Comparison of ENCODE assay signal across 21 cellular contexts in the genomic region with DNA sequence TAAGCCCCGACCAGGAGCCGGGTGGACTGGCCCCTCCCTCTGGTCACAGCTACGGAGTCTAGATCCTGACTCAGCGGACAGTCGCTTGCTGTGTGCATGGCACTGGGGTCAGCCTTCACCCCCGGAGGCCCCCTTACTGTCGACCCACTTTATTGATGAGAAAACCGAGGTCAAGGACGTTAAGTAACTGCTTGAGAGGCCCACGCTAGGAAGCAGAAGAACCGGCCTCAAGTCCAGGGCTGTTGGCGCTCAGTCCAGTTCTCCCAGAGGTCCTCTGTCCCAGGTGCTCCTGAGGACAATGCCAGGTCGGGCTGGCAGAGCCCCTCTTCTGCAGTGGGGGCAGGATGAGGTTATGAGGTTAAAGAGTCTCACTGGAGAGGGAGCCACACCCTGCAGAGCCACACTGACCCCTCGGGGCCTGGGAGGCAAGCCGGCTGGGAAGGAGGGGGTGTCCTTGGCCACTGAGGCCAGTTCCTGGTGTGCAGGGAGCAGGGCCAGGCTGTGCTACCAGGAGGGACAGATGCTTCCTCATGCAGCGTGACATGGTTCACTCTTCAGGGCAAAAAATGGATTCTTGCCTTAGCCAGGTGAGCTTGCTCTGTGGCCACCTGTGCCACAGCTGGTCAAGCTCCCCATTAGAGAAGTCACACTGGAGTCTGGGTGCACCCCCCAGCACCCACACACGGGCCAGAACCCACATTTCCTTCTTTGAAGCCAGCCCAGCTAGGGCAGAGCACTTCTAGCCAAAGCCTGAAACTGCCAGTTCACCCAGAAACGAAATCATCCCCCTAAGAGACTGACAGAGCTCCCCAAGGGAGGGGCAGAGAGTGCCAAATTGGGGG. TPM values are rescaled to one million over a fixed set of nuclear protein-coding genes. Genes with fewer than 3 reads are reported as not detected.
DNase-seq lines count a peak whose midpoint lies in the region; ATAC-seq and TF ChIP-seq lines count a peak whose summit lies in the region.
"Had no signal": no experiment of that assay in that cellular context is flagged by ENCODE, and none has a peak within 500 bp of the region (broad histone marks: within the 10 kb centered on the region; RNA-seq: fewer than 3 reads in every experiment).

No MANE protein-coding gene starts in this region.

- intact Hi-C loops in natural killer cell (cut with micrococcal nuclease) (no loop called here), left cardiac atrium (cut with DNase I) (no loop called here)

- H2AFZ ChIP-seq in neural progenitor cell (replicated peaks) = no peak overlapping the region

- H3K9me3 ChIP-seq in neural progenitor cell (ENCODE audit: low read depth) = peaks cover under 1% of the 10 kb centered on the region

- no peak overlapping the region for H3K9ac ChIP-seq in neural progenitor cell

- peak in 2 of 3 donors; percentile 17 to 33 for ATAC-seq in natural killer cell
- no peak for ATAC-seq in natural killer cell treated with Interleukin-12 subunit alpha and Interleukin-12 subunit beta and Interleukin-15 and Interleukin-18, amount 100 ng/mL, for 72 hours
- peak in 1 of 2 donors; percentile 10 for ATAC-seq in left cardiac atrium
- ATAC-seq in GM18520 (IDR thresholded peaks at IDR 0.05; ENCODE audit: unreplicated experiment) = no peak
- ATAC-seq: activated CD8-positive, alpha-beta T cell treated with anti-CD3 and anti-CD28 coated beads for 36 hours had no signal

- H3K36me3 Mint-ChIP-seq in natural killer cell (peaks cover 6% of the 10 kb centered on the region), neural progenitor cell (no peaks in the 10 kb centered on the region), mesothelial cell of epicardium (no peaks in the 10 kb centered on the region)
- peaks cover 16% of the 10 kb centered on the region for H3K36me3 Mint-ChIP-seq in natural killer cell treated with Interleukin-12 subunit alpha and Interleukin-12 subunit beta and Interleukin-15 and Interleukin-18, amount 100 ng/mL, for 72 hours
- H3K36me3 Mint-ChIP-seq: activated naive CD8-positive, alpha-beta T cell treated with anti-CD3 and anti-CD28 coated beads, Interleukin-2, amount 10 ng/mL, durations not matched to agents 7 days and 5 days; type B pancreatic cell had no signal

- peak overlapping the region; percentile 55 for H3K4me3 Mint-ChIP-seq in natural killer cell
- H3K4me3 Mint-ChIP-seq in natural killer cell treated with Interleukin-12 subunit alpha and Interleukin-12 subunit beta and Interleukin-15 and Interleukin-18, amount 100 ng/mL, for 72 hours = no peak overlapping the region
- no peak overlapping the region for H3K4me3 Mint-ChIP-seq in neural progenitor cell
- no peak overlapping the region for H3K4me3 Mint-ChIP-seq in mesothelial cell of epicardium
- H3K4me3 Mint-ChIP-seq: activated CD8-positive, alpha-beta T cell treated with anti-CD3 and anti-CD28 coated beads for 36 hours; activated naive CD8-positive, alpha-beta T cell treated with anti-CD3 and anti-CD28 coated beads, Interleukin-2, amount 10 ng/mL, durations not matched to agents 7 days and 5 days; central memory CD8-positive, alpha-beta T cell; type B pancreatic cell had no signal

- no peak for DNase-seq in natural killer cell
- no peak for DNase-seq in natural killer cell treated with Interleukin-12 subunit alpha and Interleukin-12 subunit beta and Interleukin-15 and Interleukin-18, amount 100 ng/mL, for 72 hours (ENCODE audit: low spot score)
- peak; percentile 14 for DNase-seq in left cardiac atrium
- DNase-seq in neural progenitor cell (ENCODE audit: low spot score) = no peak
- DNase-seq in stimulated activated CD4-positive, alpha-beta T cell treated with anti-CD3 and anti-CD28 coated beads, Interleukin-2, amount 100 ng/mL, for 48 hours = no peak
- no peak for DNase-seq in mesothelial cell of epicardium (ENCODE audit: low spot score in 2 of 2, unreplicated experiment in 2 of 2)
- DNase-seq in effector CD8-positive, alpha-beta T cell (lab: John Stamatoyannopoulos, UW) = no peak
- DNase-seq: activated CD8-positive, alpha-beta T cell treated with anti-CD3 and anti-CD28 coated beads for 36 hours; activated effector memory CD4-positive, alpha-beta T cell treated with Interleukin-2 at 50 U/mL for 16 hours; activated naive CD8-positive, alpha-beta T cell treated with anti-CD3 and anti-CD28 coated beads, Interleukin-2, amount 10 ng/mL, durations not matched to agents 7 days and 5 days; activated T-cell treated with anti-CD3 and anti-CD28 coated beads for 4 hours; GF-D8; Kasumi-1; MV-4-11; NCI-H446 treated with DMSO at 0.1 percent for 48 hours; stimulated activated CD4-positive, alpha-beta T cell treated with anti-CD3 and anti-CD28 coated beads, Interleukin-4, amount 100 ng/mL, for 1 hour had no signal

- no peak overlapping the region for H3K27ac ChIP-seq in neural progenitor cell
- H3K27ac ChIP-seq: RWPE1 had no signal

- no peak for TF ChIP-seq CTCF in natural killer cell (IDR thresholded peaks at IDR 0.05)
- TF ChIP-seq CTCF in neural progenitor cell (IDR thresholded peaks at IDR 0.05) = no peak
- no peak for TF ChIP-seq CTCF in mesothelial cell of epicardium (IDR thresholded peaks at IDR 0.05; ENCODE audit: unreplicated experiment)

- no peaks in the 10 kb centered on the region for H3K36me3 ChIP-seq in neural progenitor cell

- H3K4me1 ChIP-seq in neural progenitor cell = no peaks in the 10 kb centered on the region
- H3K4me1 ChIP-seq: Caco-2 had no signal

- H3K4me3 ChIP-seq in neural progenitor cell = no peak overlapping the region

- H4K20me1 ChIP-seq in neural progenitor cell (ENCODE audit: low read depth) = no peaks in the 10 kb centered on the region

- H3K4me1 Mint-ChIP-seq in natural killer cell (peaks cover 46 to 55% of the 10 kb centered on the region in 2 donors), neural progenitor cell (peaks cover 9% of the 10 kb centered on the region), mesothelial cell of epicardium (peaks cover 2% of the 10 kb centered on the region)
- peaks cover 22 to 44% of the 10 kb centered on the region in 2 donors for H3K4me1 Mint-ChIP-seq in natural killer cell treated with Interleukin-12 subunit alpha and Interleukin-12 subunit beta and Interleukin-15 and Interleukin-18, amount 100 ng/mL, for 72 hours (ENCODE audit: low read depth in 2 of 2)

- peaks cover 2 to 4% of the 10 kb centered on the region in 2 donors for H3K9me3 Mint-ChIP-seq in natural killer cell
- peaks cover 5% of the 10 kb centered on the region for H3K9me3 Mint-ChIP-seq in natural killer cell treated with Interleukin-12 subunit alpha and Interleukin-12 subunit beta and Interleukin-15 and Interleukin-18, amount 100 ng/mL, for 72 hours
- peaks cover 5% of the 10 kb centered on the region for H3K9me3 Mint-ChIP-seq in neural progenitor cell
- H3K9me3 Mint-ChIP-seq in mesothelial cell of epicardium = peaks cover 11% of the 10 kb centered on the region
- H3K9me3 Mint-ChIP-seq: type B pancreatic cell had no signal

- H3K27ac Mint-ChIP-seq in natural killer cell = peak overlapping the region in 1 of 2 donors; percentile 63
- H3K27ac Mint-ChIP-seq in natural killer cell treated with Interleukin-12 subunit alpha and Interleukin-12 subunit beta and Interleukin-15 and Interleukin-18, amount 100 ng/mL, for 72 hours = no peak overlapping the region
- peak overlapping the region; percentile 33 for H3K27ac Mint-ChIP-seq in neural progenitor cell
- no peak overlapping the region for H3K27ac Mint-ChIP-seq in mesothelial cell of epicardium
- H3K27ac Mint-ChIP-seq: activated CD8-positive, alpha-beta T cell treated with anti-CD3 and anti-CD28 coated beads for 36 hours; activated naive CD8-positive, alpha-beta T cell treated with anti-CD3 and anti-CD28 coated beads, Interleukin-2, amount 10 ng/mL, durations not matched to agents 7 days and 5 days; type B pancreatic cell had no signal

- no peaks in the 10 kb centered on the region for H3K27me3 ChIP-seq in neural progenitor cell

- no peak overlapping the region for H3K4me2 ChIP-seq in neural progenitor cell

- no peaks in the 10 kb centered on the region for H3K79me2 ChIP-seq in neural progenitor cell (ENCODE audit: low read depth)

- peaks cover 0 to 7% of the 10 kb centered on the region in 2 donors for H3K27me3 Mint-ChIP-seq in natural killer cell (ENCODE audit: low read depth in 2 of 2)
- H3K27me3 Mint-ChIP-seq in natural killer cell treated with Interleukin-12 subunit alpha and Interleukin-12 subunit beta and Interleukin-15 and Interleukin-18, amount 100 ng/mL, for 72 hours = peaks cover 0 to 9% of the 10 kb centered on the region in 2 donors
- peaks cover 15% of the 10 kb centered on the region for H3K27me3 Mint-ChIP-seq in neural progenitor cell (ENCODE audit: insufficient read depth, low read depth)
- no peaks in the 10 kb centered on the region for H3K27me3 Mint-ChIP-seq in mesothelial cell of epicardium (ENCODE audit: low read depth)
- H3K27me3 Mint-ChIP-seq: activated CD8-positive, alpha-beta T cell treated with anti-CD3 and anti-CD28 coated beads for 36 hours had no signal

- no peaks in the 10 kb centered on the region for H3F3A ChIP-seq in neural progenitor cell (ENCODE audit: low read depth)

RNA-seq across cellular contexts. Expression of gene HPCAL1, which starts 47.3 kb away (rescaled TPM):
- 10 to 100 TPM; 31.1 to 45.2 (median 39.8) TPM for total RNA-seq in natural killer cell
- 10 to 100 TPM; 13.8 to 19.0 TPM for total RNA-seq in natural killer cell treated with Interleukin-12 subunit alpha and Interleukin-12 subunit beta and Interleukin-15 and Interleukin-18, amount 100 ng/mL, for 72 hours
- 10 to 100 TPM; 27.2 to 27.4 TPM for total RNA-seq in left cardiac atrium
- total RNA-seq in neural progenitor cell (ENCODE audit: low replicate concordance) = 3.7 and 8.0 TPM in 2 replicates
- 17.4 to 20.0 TPM (median 17.5 TPM) in 3 replicates for total RNA-seq in mesothelial cell of epicardium

Comparison
In these comparisons a context has a peak if more than half of its experiments do, and no peak if none do; other contexts are left out.
1. ATAC-seq: peak in natural killer cell (2 of 3); none in natural killer cell treated with Interleukin-12 subunit alpha and Interleukin-12 subunit beta and Interleukin-15 and Interleukin-18, amount 100 ng/mL, for 72 hours (0 of 2) and GM18520 (single experiment).